8 cellular contexts compared by ENCODE assay signal in genomic region chr1:204828352-204828850, GRCh38. TPM values are rescaled to one million over a fixed set of nuclear protein-coding genes. Genes with fewer than 3 reads are reported as not detected.
DNase-seq lines count a peak whose midpoint lies in the region; ATAC-seq and TF ChIP-seq lines count a peak whose summit lies in the region.

No MANE protein-coding gene starts in this region.

- peak; percentile 7 for DNase-seq in stimulated activated naive CD4-positive, alpha-beta T cell treated with Interleukin-2 at 50 U/mL for 16 hours (lab: John Stamatoyannopoulos, UW)
- DNase-seq in stimulated activated naive CD4-positive, alpha-beta T cell (lab: John Stamatoyannopoulos, UW): no peak
- DNase-seq in NCI-H82 treated with DMSO at 0.1 percent for 48 hours (lab: John Stamatoyannopoulos, UW; ENCODE audit: unreplicated experiment): peak; percentile 51
- DNase-seq in astrocyte of the cerebellum (ENCODE audit: low read depth): no peak
- DNase-seq in sciatic nerve (ENCODE audit: low spot score): peak; percentile 74
- no peak for DNase-seq in amniotic stem cell (lab: John Stamatoyannopoulos, UW)

- H3K9ac ChIP-seq in iPS-15b (ENCODE audit: low read depth, low read length): no peak overlapping the region

- no peaks in the 10 kb centered on the region for H3K9me3 ChIP-seq in iPS-15b (ENCODE audit: control insufficient read depth, insufficient read depth, low read length)

- peaks cover 29% of the 10 kb centered on the region for H3K27me3 ChIP-seq in iPS-15b (ENCODE audit: control insufficient read depth, insufficient read depth, low read length)

- no peak for TF ChIP-seq CTCF in astrocyte of the cerebellum (IDR thresholded peaks at IDR 0.05; ENCODE audit: low read depth, low read length, missing control alignments)

- H3K36me3 ChIP-seq in iPS-15b (ENCODE audit: control insufficient read depth, insufficient read depth, low read length): no peaks in the 10 kb centered on the region

- intact Hi-C loops in sciatic nerve (cut with DNase I): loop anchor here (10.0 kb wide), 1 partner anchor 116 kb away; no protein-coding TSS in a partner anchor

- ATAC-seq in sciatic nerve (peak; percentile 94), GM21576 (IDR thresholded peaks at IDR 0.05; ENCODE audit: unreplicated experiment) (no peak)

- in situ Hi-C loops in astrocyte of the cerebellum (cut with HindIII; ENCODE audit: low sequenced_read_pairs): no loop called here

- peaks cover 12% of the 10 kb centered on the region for H3K4me1 ChIP-seq in iPS-15b (ENCODE audit: control insufficient read depth, insufficient read depth, low read length)

- H3K4me3 ChIP-seq in astrocyte of the cerebellum (ENCODE audit: low read depth, low read length) (peak overlapping the region; percentile 16), iPS-15b (ENCODE audit: low read depth, low read length) (peak overlapping the region; percentile 75)

RNA-seq across cellular contexts. Expression of gene NFASC, which starts 42.3 kb away (rescaled TPM):
- 140 TPM for total RNA-seq in sciatic nerve

Comparison
In these comparisons a context has a peak if more than half of its experiments do, and no peak if none do; other contexts are left out.
1. DNase-seq: peak in stimulated activated naive CD4-positive, alpha-beta T cell treated with Interleukin-2 at 50 U/mL for 16 hours (single experiment), NCI-H82 treated with DMSO at 0.1 percent for 48 hours (single experiment) and sciatic nerve (single experiment); none in stimulated activated naive CD4-positive, alpha-beta T cell (0 of 6), astrocyte of the cerebellum (single experiment) and amniotic stem cell (single experiment).